Comparison of ENCODE assay signal across 31 cellular contexts in the genomic region with DNA sequence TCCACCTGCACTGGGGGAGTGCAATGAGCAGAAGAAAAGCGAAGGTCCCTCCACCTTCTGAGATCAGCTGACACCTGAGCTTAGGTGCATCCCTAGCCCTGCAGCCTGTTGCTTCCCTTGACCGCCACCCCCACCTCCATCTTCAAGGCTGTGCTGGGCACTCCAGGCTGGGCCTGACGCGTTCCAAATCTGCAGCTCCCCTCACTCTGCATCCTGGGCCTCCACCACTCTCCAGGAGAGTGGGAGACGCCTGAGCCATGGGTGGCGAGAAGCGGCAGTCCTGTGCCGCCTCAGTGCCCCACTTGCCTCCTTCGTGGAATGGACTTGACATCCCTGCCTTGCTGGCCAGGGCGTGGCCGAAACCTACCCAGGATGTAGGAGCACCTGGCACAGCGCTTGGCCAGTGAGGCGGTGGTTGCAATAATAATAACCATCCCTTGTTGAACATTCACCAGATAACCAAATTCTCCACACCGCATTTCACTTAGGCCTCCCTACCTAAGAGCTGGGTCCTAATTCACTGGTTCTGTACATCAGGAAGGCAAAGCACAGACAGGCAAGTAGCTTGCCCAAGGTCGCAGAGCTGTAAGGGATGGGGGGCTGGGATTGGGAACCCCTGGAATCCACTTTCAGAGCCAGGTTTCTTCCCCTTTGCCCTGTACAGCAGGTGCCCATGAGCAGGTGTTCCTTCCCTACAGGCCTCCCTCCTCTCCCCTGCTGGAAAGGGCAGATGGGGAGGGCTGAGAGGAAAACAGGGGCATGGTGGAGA. TPM values are rescaled to one million over a fixed set of nuclear protein-coding genes. Genes with fewer than 3 reads are reported as not detected.
DNase-seq lines count a peak whose midpoint lies in the region; ATAC-seq and TF ChIP-seq lines count a peak whose summit lies in the region.
"Had no signal": no experiment of that assay in that cellular context is flagged by ENCODE, and none has a peak within 500 bp of the region (broad histone marks: within the 10 kb centered on the region; RNA-seq: fewer than 3 reads in every experiment).

No MANE protein-coding gene starts in this region.

- peaks cover 10% of the 10 kb centered on the region for H3K4me1 Mint-ChIP-seq in activated T-cell treated with anti-CD3 and anti-CD28 coated beads, Interleukin-2, amount 50 U/mL, for 24 hours (ENCODE audit: low read depth)
- H3K4me1 Mint-ChIP-seq in naive B cell (peaks cover 4 to 23% (median 5%) of the 10 kb centered on the region in 3 donors), type B pancreatic cell (ENCODE audit: unreplicated experiment) (peaks cover 8% of the 10 kb centered on the region)

- H3K79me2 ChIP-seq in Karpas-422 (ENCODE audit: low read length): no peaks in the 10 kb centered on the region

- no peak overlapping the region for H2AFZ ChIP-seq in Karpas-422 (ENCODE audit: low read length)

- H3K9ac ChIP-seq in Karpas-422 (ENCODE audit: low read length): no peak overlapping the region

- H3K27ac ChIP-seq in Karpas-422 (ENCODE audit: low read length): no peak overlapping the region
- H3K27ac ChIP-seq: brain microvascular endothelial cell, esophagus squamous epithelium, heart left ventricle, pancreas had no signal

- no peaks in the 10 kb centered on the region; the same call in 1 of the 2 replicates for H3K36me3 ChIP-seq in Karpas-422 (ENCODE audit: insufficient read depth, low read length)
- H3K36me3 ChIP-seq: BE2C, pancreas had no signal

- no peaks in the 10 kb centered on the region for H4K20me1 ChIP-seq in Karpas-422 (ENCODE audit: insufficient read depth, low read depth, low read length)

- no peak overlapping the region for H3K4me2 ChIP-seq in Karpas-422 (ENCODE audit: low read depth, low read length, poor library complexity, severe bottlenecking)

- H3K27me3 ChIP-seq in Karpas-422 (ENCODE audit: low read length): no peaks in the 10 kb centered on the region
- H3K27me3 ChIP-seq: BE2C, brain microvascular endothelial cell, esophagus squamous epithelium, heart left ventricle, pancreas had no signal

- DNase-seq in activated T-cell treated with anti-CD3 and anti-CD28 coated beads, Interleukin-2, amount 50 U/mL, for 24 hours: no peak
- no peak for DNase-seq in activated T-cell treated with anti-CD3 and anti-CD28 coated beads, Interleukin-2, amount 50 U/mL, for 48 hours
- DNase-seq in Karpas-422 (peak; percentile 38), naive B cell (no peak), type B pancreatic cell (ENCODE audit: extremely low spot score, unreplicated experiment) (peak; percentile 52)
- DNase-seq in activated effector memory CD4-positive, alpha-beta T cell treated with anti-CD3 and anti-CD28 coated beads, Interleukin-2, amount 50 U/mL, for 16 hours: no peak
- DNase-seq: activated T-cell treated with anti-CD3 and anti-CD28 coated beads, Interleukin-2, amount 50 U/mL, for 72 hours; amygdala; BE2C; brain microvascular endothelial cell; cerebellar nuclear complex; DMS153; esophagus squamous epithelium; foreskin melanocyte; heart left ventricle; Kasumi-1; kidney; left ventricle myocardium superior; NCI-H1436; NCI-H2081; NCI-H226; NCI-H526 treated with DMSO at 0.1 percent for 48 hours; PC-3; Right ventricle myocardium superior; small intestine; stimulated activated naive CD8-positive, alpha-beta T cell treated with anti-CD3 and anti-CD28 coated beads, Interleukin-15, Interleukin-2, amounts not matched to agents 100 U/mL and 50 U/mL, for 24 hours had no signal

- H3K27ac Mint-ChIP-seq in activated T-cell treated with anti-CD3 and anti-CD28 coated beads, Interleukin-2, amount 50 U/mL, for 24 hours: peak overlapping the region; percentile 81
- peak overlapping the region in 4 of 6 donors; percentile 78 to 90 (median 82) for H3K27ac Mint-ChIP-seq in naive B cell
- H3K27ac Mint-ChIP-seq in type B pancreatic cell: peak overlapping the region; percentile 49
- H3K27ac Mint-ChIP-seq: activated T-cell treated with anti-CD3 and anti-CD28 coated beads, Interleukin-2, amount 50 U/mL, for 72 hours; natural killer cell treated with Interleukin-12 subunit alpha and Interleukin-12 subunit beta and Interleukin-15 and Interleukin-18, amount 100 ng/mL, for 72 hours had no signal

- no peaks in the 10 kb centered on the region for H3K9me3 ChIP-seq in Karpas-422 (ENCODE audit: low read length)
- H3K9me3 ChIP-seq: BE2C, esophagus squamous epithelium, heart left ventricle, pancreas had no signal

- no peaks in the 10 kb centered on the region for H3K27me3 Mint-ChIP-seq in activated T-cell treated with anti-CD3 and anti-CD28 coated beads, Interleukin-2, amount 50 U/mL, for 24 hours
- H3K27me3 Mint-ChIP-seq in naive B cell: no peaks in the 10 kb centered on the region
- H3K27me3 Mint-ChIP-seq in type B pancreatic cell: no peaks in the 10 kb centered on the region
- H3K27me3 Mint-ChIP-seq: activated naive CD4-positive, alpha-beta T cell treated with anti-CD3 and anti-CD28 coated beads, Interleukin-2, amount 50 U/mL, for 24 hours; natural killer cell treated with Interleukin-12 subunit alpha and Interleukin-12 subunit beta and Interleukin-15 and Interleukin-18, amount 100 ng/mL, for 72 hours had no signal

- H3K4me3 Mint-ChIP-seq in activated T-cell treated with anti-CD3 and anti-CD28 coated beads, Interleukin-2, amount 50 U/mL, for 24 hours: no peak overlapping the region
- H3K4me3 Mint-ChIP-seq in naive B cell (peak overlapping the region in 2 of 8 donors; percentile 61 to 63), type B pancreatic cell (no peak overlapping the region)
- H3K4me3 Mint-ChIP-seq: activated naive CD4-positive, alpha-beta T cell treated with anti-CD3 and anti-CD28 coated beads, Interleukin-2, amount 50 U/mL, for 24 hours; activated T-cell treated with anti-CD3 and anti-CD28 coated beads, Interleukin-2, amount 50 U/mL, for 72 hours; natural killer cell treated with Interleukin-12 subunit alpha and Interleukin-12 subunit beta and Interleukin-15 and Interleukin-18, amount 100 ng/mL, for 72 hours had no signal

- peaks cover 56% of the 10 kb centered on the region for H3K36me3 Mint-ChIP-seq in activated T-cell treated with anti-CD3 and anti-CD28 coated beads, Interleukin-2, amount 50 U/mL, for 24 hours (ENCODE audit: low read depth)
- H3K36me3 Mint-ChIP-seq in naive B cell: peaks cover 0 to under 1% of the 10 kb centered on the region in 2 donors
- peaks cover 2% of the 10 kb centered on the region for H3K36me3 Mint-ChIP-seq in type B pancreatic cell
- H3K36me3 Mint-ChIP-seq: activated naive CD4-positive, alpha-beta T cell treated with anti-CD3 and anti-CD28 coated beads, Interleukin-2, amount 50 U/mL, for 24 hours; natural killer cell treated with Interleukin-12 subunit alpha and Interleukin-12 subunit beta and Interleukin-15 and Interleukin-18, amount 100 ng/mL, for 72 hours had no signal

- H3K4me1 ChIP-seq in Karpas-422 (ENCODE audit: low read length): no peaks in the 10 kb centered on the region
- H3K4me1 ChIP-seq: BE2C, pancreas had no signal

- no peak for TF ChIP-seq CTCF in type B pancreatic cell (conservative IDR thresholded peaks at IDR 0.05)

- ATAC-seq in naive B cell (ENCODE audit: low read depth in 2 of 2) (no peak), GM19023 (IDR thresholded peaks at IDR 0.05; ENCODE audit: unreplicated experiment) (no peak)
- ATAC-seq: activated T-cell treated with anti-CD3 and anti-CD28 coated beads, Interleukin-2, amount 50 U/mL, for 72 hours; GM12878; heart left ventricle; left ventricle myocardium superior; natural killer cell treated with Interleukin-12 subunit alpha and Interleukin-12 subunit beta and Interleukin-15 and Interleukin-18, amount 100 ng/mL, for 72 hours; pancreas; PC-3; stimulated activated naive CD8-positive, alpha-beta T cell treated with anti-CD3 and anti-CD28 coated beads, Interleukin-15, Interleukin-2, amounts not matched to agents 100 U/mL and 50 U/mL, for 24 hours had no signal

- H3K9me2 ChIP-seq in Karpas-422 (replicated peaks; ENCODE audit: insufficient read depth, low read length): no peaks in the 10 kb centered on the region

- no peak overlapping the region for H3K4me3 ChIP-seq in Karpas-422 (ENCODE audit: low read length)
- H3K4me3 ChIP-seq: esophagus squamous epithelium, GM12878, heart left ventricle, pancreas had no signal

- H3K9me3 Mint-ChIP-seq in activated T-cell treated with anti-CD3 and anti-CD28 coated beads, Interleukin-2, amount 50 U/mL, for 24 hours: no peaks in the 10 kb centered on the region
- H3K9me3 Mint-ChIP-seq in naive B cell (no peaks in the 10 kb centered on the region), type B pancreatic cell (no peaks in the 10 kb centered on the region)
- H3K9me3 Mint-ChIP-seq: activated naive CD4-positive, alpha-beta T cell treated with anti-CD3 and anti-CD28 coated beads, Interleukin-2, amount 50 U/mL, for 24 hours; activated T-cell treated with anti-CD3 and anti-CD28 coated beads, Interleukin-2, amount 50 U/mL, for 72 hours; natural killer cell treated with Interleukin-12 subunit alpha and Interleukin-12 subunit beta and Interleukin-15 and Interleukin-18, amount 100 ng/mL, for 72 hours had no signal

RNA-seq across cellular contexts. Expression of gene B4GALT7, which starts 11.7 kb away (rescaled TPM):
- total RNA-seq in Karpas-422 (2014; rRNA removed; shearing (Covaris generic); ENCODE audit: low replicate concordance): 24.8 and 42.2 TPM in 2 replicates
- 10 to 100 TPM; 22.7 to 29.6 (median 27.5) TPM for polyA plus RNA-seq in naive B cell (ENCODE audit: low read depth in 6 of 6)
- total RNA-seq in type B pancreatic cell (ENCODE audit: low replicate concordance): 30.9 and 31.0 TPM in 2 replicates

RNA-seq across cellular contexts. Expression of gene TMED9, which starts 19.6 kb away (rescaled TPM):
- total RNA-seq in Karpas-422 (2014; rRNA removed; shearing (Covaris generic); ENCODE audit: low replicate concordance): 33.2 and 69.3 TPM in 2 replicates
- polyA plus RNA-seq in naive B cell (ENCODE audit: low read depth in 6 of 6): 100 to 1,000 TPM in 3 of 6 donors, 10 to 100 TPM in 3; 86.8 to 108 (median 99.4) TPM
- total RNA-seq in type B pancreatic cell (ENCODE audit: low replicate concordance): 161 and 225 TPM in 2 replicates

RNA-seq across cellular contexts. Expression of gene FAM193B, which starts 57.3 kb away (rescaled TPM):
- 48.3 and 59.6 TPM in 2 replicates for total RNA-seq in Karpas-422 (2014; rRNA removed; shearing (Covaris generic); ENCODE audit: low replicate concordance)
- polyA plus RNA-seq in naive B cell (ENCODE audit: low read depth in 6 of 6): 1 to 10 TPM; 2.9 to 6.8 (median 4.6) TPM
- total RNA-seq in type B pancreatic cell (ENCODE audit: low replicate concordance): 83.1 and 103 TPM in 2 replicates

Comparison
In these comparisons a context has a peak if more than half of its experiments do, and no peak if none do; other contexts are left out.
1. DNase-seq: peak in Karpas-422 (single experiment) and type B pancreatic cell (single experiment); none in activated T-cell treated with anti-CD3 and anti-CD28 coated beads, Interleukin-2, amount 50 U/mL, for 24 hours (single experiment), activated T-cell treated with anti-CD3 and anti-CD28 coated beads, Interleukin-2, amount 50 U/mL, for 48 hours (0 of 2), naive B cell (single experiment) and activated effector memory CD4-positive, alpha-beta T cell treated with anti-CD3 and anti-CD28 coated beads, Interleukin-2, amount 50 U/mL, for 16 hours (single experiment).
2. Peak in every context shown above with its lines, with median percentiles within 50 percentile points of each other: H3K27ac Mint-ChIP-seq.